8 cellular contexts compared by ENCODE assay signal in genomic region chr14:50311337-50311973, GRCh38. TPM values are rescaled to one million over a fixed set of nuclear protein-coding genes. Genes with fewer than 3 reads are reported as not detected.
DNase-seq lines count a peak whose midpoint lies in the region; ATAC-seq, FAIRE-seq and TF ChIP-seq lines count a peak whose summit lies in the region.

No MANE protein-coding gene starts in this region.

- H3K9me2 ChIP-seq in Loucy (replicated peaks; ENCODE audit: low read depth, low read length) = no peaks in the 10 kb centered on the region

- peak overlapping the region; percentile 91 for H3K4me3 Mint-ChIP-seq in activated CD8-positive, alpha-beta memory T cell treated with anti-CD3 and anti-CD28 coated beads, Interleukin-2, amount 10 ng/mL, durations not matched to agents 7 days and 5 days

- ATAC-seq in activated CD8-positive, alpha-beta memory T cell treated with anti-CD3 and anti-CD28 coated beads, Interleukin-2, amount 10 ng/mL, durations not matched to agents 7 days and 5 days = no peak
- peak; percentile 40 for ATAC-seq in left lobe of liver

- H3K27ac ChIP-seq in ascending aorta = peak overlapping the region; percentile 89 to 92
- H3K27ac ChIP-seq in thymus (ENCODE audit: low read depth) = peak overlapping the region; percentile 50

- peak overlapping the region; percentile 92 for H2AFZ ChIP-seq in Loucy (ENCODE audit: low read length)

- peaks cover 56% of the 10 kb centered on the region for H3K79me2 ChIP-seq in Loucy (ENCODE audit: insufficient read depth, low read length)

- no peak for TF ChIP-seq POLR2A in H54 (IDR thresholded peaks at IDR 0.05; ENCODE audit: low read depth, low read length)

- WGBS in thymus = 6% methylated on average over 18 of the region's 18 CpGs

- peak overlapping the region; percentile 79 for H3K9ac ChIP-seq in Loucy (ENCODE audit: low read depth, low read length, poor library complexity, severe bottlenecking)

- DNase-seq in activated CD8-positive, alpha-beta memory T cell treated with anti-CD3 and anti-CD28 coated beads, Interleukin-2, amount 10 ng/mL, durations not matched to agents 7 days and 5 days = no peak
- DNase-seq in activated CD8-positive, alpha-beta memory T cell treated with anti-CD3 and anti-CD28 coated beads for 24 hours = no peak
- DNase-seq in ascending aorta (ENCODE audit: low spot score in 2 of 2) (no peak), left lobe of liver (ENCODE audit: low spot score) (no peak), H54 (ENCODE audit: insufficient read length, low spot score) (no peak)
- no peak for DNase-seq in stimulated activated CD4-positive, alpha-beta T cell treated with anti-CD3 and anti-CD28 coated beads, Interleukin-2, amount 100 ng/mL, for 48 hours

- H3K4me1 ChIP-seq in Loucy (ENCODE audit: insufficient read depth, low read length, poor library complexity, severe bottlenecking) = peaks cover 38% of the 10 kb centered on the region
- peaks cover 0 to 8% of the 10 kb centered on the region in 2 donors for H3K4me1 ChIP-seq in ascending aorta
- peaks cover 9% of the 10 kb centered on the region for H3K4me1 ChIP-seq in thymus (ENCODE audit: control insufficient read depth, insufficient read depth, low read length)

- H3K9me3 ChIP-seq in Loucy (ENCODE audit: insufficient read depth, low read depth, low read length) (peaks cover 8% of the 10 kb centered on the region; the same call in 1 of the 2 replicates), ascending aorta (no peaks in the 10 kb centered on the region), thymus (ENCODE audit: control insufficient read depth) (no peaks in the 10 kb centered on the region)

- intact Hi-C loops in ascending aorta (cut with DNase I) = loop anchor here (10.0 kb wide), 2 partner anchors 353 to 447 kb away; partner anchors contain the start of gene SAV1

- H3K36me3 ChIP-seq in Loucy (ENCODE audit: insufficient read depth, low read length) (no peaks in the 10 kb centered on the region), ascending aorta (no peaks in the 10 kb centered on the region), thymus (ENCODE audit: control insufficient read depth, insufficient read depth) (peaks cover 3% of the 10 kb centered on the region)

- H3K4me3 ChIP-seq in Loucy (ENCODE audit: low read length, poor library complexity, severe bottlenecking) (peak overlapping the region; percentile 94), ascending aorta (peak overlapping the region; percentile 67 to 90), thymus (ENCODE audit: low read length) (peak overlapping the region; percentile 60)

- H3K9me3 Mint-ChIP-seq in activated CD8-positive, alpha-beta memory T cell treated with anti-CD3 and anti-CD28 coated beads, Interleukin-2, amount 10 ng/mL, durations not matched to agents 7 days and 5 days (ENCODE audit: low read depth) = peaks cover 2% of the 10 kb centered on the region

- H4K20me1 ChIP-seq in Loucy (ENCODE audit: insufficient read depth, low read length, poor library complexity, severe bottlenecking) = peaks cover 3% of the 10 kb centered on the region

- CTCF ChIA-PET in activated CD8-positive, alpha-beta memory T cell treated with anti-CD3 and anti-CD28 coated beads, Interleukin-2, amount 10 ng/mL, durations not matched to agents 7 days and 5 days (lab: Charles Lee) = interaction anchor here (0.8 to 2.7 kb wide), 6 partner anchors 9 to 448 kb away, joined by 3 to 33 read pairs (median 4); partner anchors contain the start of genes MAP4K5 and SOS2

- H3K27ac Mint-ChIP-seq in activated CD8-positive, alpha-beta memory T cell treated with anti-CD3 and anti-CD28 coated beads, Interleukin-2, amount 10 ng/mL, durations not matched to agents 7 days and 5 days = peak overlapping the region; percentile 97

- H3K27me3 ChIP-seq in Loucy (ENCODE audit: insufficient read depth, low read length, poor library complexity, severe bottlenecking) = no peaks in the 10 kb centered on the region
- no peaks in the 10 kb centered on the region for H3K27me3 ChIP-seq in ascending aorta
- H3K27me3 ChIP-seq in thymus (ENCODE audit: control insufficient read depth, insufficient read depth) = no peaks in the 10 kb centered on the region

- no peak for FAIRE-seq in H54 (lab: Jason Lieb, UNC)

- H3K36me3 Mint-ChIP-seq in activated CD8-positive, alpha-beta memory T cell treated with anti-CD3 and anti-CD28 coated beads, Interleukin-2, amount 10 ng/mL, durations not matched to agents 7 days and 5 days = peaks cover 39% of the 10 kb centered on the region

- H3K27me3 Mint-ChIP-seq in activated CD8-positive, alpha-beta memory T cell treated with anti-CD3 and anti-CD28 coated beads, Interleukin-2, amount 10 ng/mL, durations not matched to agents 7 days and 5 days = no peaks in the 10 kb centered on the region

- peaks cover 43% of the 10 kb centered on the region for H3K4me1 Mint-ChIP-seq in activated CD8-positive, alpha-beta memory T cell treated with anti-CD3 and anti-CD28 coated beads, Interleukin-2, amount 10 ng/mL, durations not matched to agents 7 days and 5 days

- peak overlapping the region; percentile 98 for H3K4me2 ChIP-seq in Loucy (ENCODE audit: low read depth, low read length, poor library complexity, severe bottlenecking)

- TF ChIP-seq CTCF in Loucy (conservative IDR thresholded peaks at IDR 0.05; ENCODE audit: low read length) (peak; percentile 59), ascending aorta (IDR thresholded peaks at IDR 0.05) (peak; percentile 26 to 55 (median 42))

- H3F3A ChIP-seq in Loucy (ENCODE audit: low read depth) = no peaks in the 10 kb centered on the region

RNA-seq across cellular contexts. Expression of gene L2HGDH, which starts 0.6 kb away (rescaled TPM):
- total RNA-seq in activated CD8-positive, alpha-beta memory T cell treated with anti-CD3 and anti-CD28 coated beads, Interleukin-2, amount 10 ng/mL, durations not matched to agents 7 days and 5 days = 10 to 100 TPM; 13.5 to 15.0 TPM
- 1.5 TPM for total RNA-seq in ascending aorta
- total RNA-seq in left lobe of liver = 9.2 TPM
- polyA plus RNA-seq in thymus = 1.7 TPM

RNA-seq across cellular contexts. Expression of gene DMAC2L, which starts 0.7 kb away (rescaled TPM):
- total RNA-seq in activated CD8-positive, alpha-beta memory T cell treated with anti-CD3 and anti-CD28 coated beads, Interleukin-2, amount 10 ng/mL, durations not matched to agents 7 days and 5 days = 10 to 100 TPM; 13.3 to 16.1 TPM
- total RNA-seq in ascending aorta (13.5 TPM), left lobe of liver (8.0 TPM)
- polyA plus RNA-seq in thymus = 22.2 TPM
